In genomic region chr1:27928216-27928954, GRCh38 we compare ENCODE assay signal across 1 cellular context.
TF ChIP-seq lines count a peak whose summit lies in the region.

No MANE protein-coding gene starts in this region.

TF ChIP-seq in H1, 55 proteins besides CTCF, POLR2A, EP300 and RAD21:
- TF ChIP-seq GABPA (IDR thresholded peaks at IDR 0.05; ENCODE audit: borderline replicate concordance, insufficient read depth, low read length) (no peak), SRF (IDR thresholded peaks at IDR 0.05; ENCODE audit: low read depth, low read length) (no peak), SIRT6 (IDR thresholded peaks at IDR 0.05; ENCODE audit: low read length) (no peak), BRCA1 (IDR thresholded peaks at IDR 0.05; ENCODE audit: low read depth, low read length) (no peak), POU5F1 (IDR thresholded peaks at IDR 0.05; ENCODE audit: low read depth, low read length) (no peak), TAF7 (optimal IDR thresholded peaks at IDR 0.05; ENCODE audit: borderline replicate concordance, low read depth, low read length) (no peak), MAFK (IDR thresholded peaks at IDR 0.05; ENCODE audit: low read depth, low read length) (no peak), CBX5 (IDR thresholded peaks at IDR 0.05; ENCODE audit: low read depth, low read length) (no peak), GTF2F1 (IDR thresholded peaks at IDR 0.05; ENCODE audit: borderline replicate concordance, low read depth, low read length) (no peak), CREB1 (IDR thresholded peaks at IDR 0.05) (no peak), RFX5 (IDR thresholded peaks at IDR 0.05; ENCODE audit: borderline replicate concordance, low read depth, low read length) (no peak), CBX8 (IDR thresholded peaks at IDR 0.05; ENCODE audit: borderline replicate concordance, low read depth, low read length) (no peak), KDM4A (IDR thresholded peaks at IDR 0.05; ENCODE audit: low read depth, low read length, severe bottlenecking) (no peak), YY1 (IDR thresholded peaks at IDR 0.05; ENCODE audit: low read depth, low read length) (no peak), NRF1 (IDR thresholded peaks at IDR 0.05; ENCODE audit: low read depth, low read length) (no peak), EZH2 (IDR thresholded peaks at IDR 0.05; ENCODE audit: low read depth, low read length, severe bottlenecking) (no peak), RXRA (IDR thresholded peaks at IDR 0.05; ENCODE audit: insufficient read depth, low read depth, low read length) (no peak), CHD2 (IDR thresholded peaks at IDR 0.05; ENCODE audit: low read length) (no peak)
- TF ChIP-seq, protein P1, sequence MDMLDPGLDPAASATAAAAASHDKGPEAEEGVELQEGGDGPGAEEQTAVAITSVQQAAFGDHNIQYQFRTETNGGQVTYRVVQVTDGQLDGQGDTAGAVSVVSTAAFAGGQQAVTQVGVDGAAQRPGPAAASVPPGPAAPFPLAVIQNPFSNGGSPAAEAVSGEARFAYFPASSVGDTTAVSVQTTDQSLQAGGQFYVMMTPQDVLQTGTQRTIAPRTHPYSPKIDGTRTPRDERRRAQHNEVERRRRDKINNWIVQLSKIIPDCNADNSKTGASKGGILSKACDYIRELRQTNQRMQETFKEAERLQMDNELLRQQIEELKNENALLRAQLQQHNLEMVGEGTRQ (IDR thresholded peaks at IDR 0.05; ENCODE audit: low read length): no peak
- TF ChIP-seq, protein P2, sequence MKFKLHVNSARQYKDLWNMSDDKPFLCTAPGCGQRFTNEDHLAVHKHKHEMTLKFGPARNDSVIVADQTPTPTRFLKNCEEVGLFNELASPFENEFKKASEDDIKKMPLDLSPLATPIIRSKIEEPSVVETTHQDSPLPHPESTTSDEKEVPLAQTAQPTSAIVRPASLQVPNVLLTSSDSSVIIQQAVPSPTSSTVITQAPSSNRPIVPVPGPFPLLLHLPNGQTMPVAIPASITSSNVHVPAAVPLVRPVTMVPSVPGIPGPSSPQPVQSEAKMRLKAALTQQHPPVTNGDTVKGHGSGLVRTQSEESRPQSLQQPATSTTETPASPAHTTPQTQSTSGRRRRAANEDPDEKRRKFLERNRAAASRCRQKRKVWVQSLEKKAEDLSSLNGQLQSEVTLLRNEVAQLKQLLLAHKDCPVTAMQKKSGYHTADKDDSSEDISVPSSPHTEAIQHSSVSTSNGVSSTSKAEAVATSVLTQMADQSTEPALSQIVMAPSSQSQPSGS (IDR thresholded peaks at IDR 0.05; ENCODE audit: low read length): no peak
